38 cellular contexts compared by ENCODE assay signal in genomic region chrX:24542756-24543155, GRCh38.
"Had no signal": no experiment of that assay in that cellular context is flagged by ENCODE, and none has a peak within 500 bp of the region (broad histone marks: within the 10 kb centered on the region; RNA-seq: fewer than 3 reads in every experiment).

No MANE protein-coding gene starts in this region.

- H3K36me3 ChIP-seq: breast epithelium, MG63 had no signal

- H3K9me3 ChIP-seq: ascending aorta, body of pancreas, breast epithelium, MG63 had no signal

- H2AFZ ChIP-seq: PC-9 had no signal

- H3K4me1 ChIP-seq: ascending aorta, body of pancreas, breast epithelium had no signal

- H3K4me2 ChIP-seq: PC-9 had no signal

- ATAC-seq: activated CD8-positive, alpha-beta memory T cell treated with anti-CD3 and anti-CD28 coated beads, Interleukin-2, amount 10 ng/mL, durations not matched to agents 7 days and 5 days; body of pancreas had no signal

- H3K4me3 ChIP-seq: ascending aorta, body of pancreas, breast epithelium, MG63, PC-9 had no signal

- DNase-seq: activated CD4-positive, alpha-beta memory T cell treated with anti-CD3 and anti-CD28 coated beads, Interleukin-2, amount 10 ng/mL, durations not matched to agents 7 days and 5 days; activated CD4-positive, alpha-beta T cell treated with anti-CD3 and anti-CD28 coated beads for 1 hour; activated CD4-positive, alpha-beta T cell treated with anti-CD3 and anti-CD28 coated beads for 48 hours; activated CD4-positive, CD25-positive, alpha-beta regulatory T cell; activated CD8-positive, alpha-beta memory T cell treated with anti-CD3 and anti-CD28 coated beads for 24 hours; activated CD8-positive, alpha-beta memory T cell treated with anti-CD3 and anti-CD28 coated beads, Interleukin-2, amount 10 ng/mL, durations not matched to agents 7 days and 5 days; activated CD8-positive, alpha-beta memory T cell treated with anti-CD3 and anti-CD28 coated beads, Interleukin-2, amount 50 U/mL, for 48 hours; activated effector memory CD4-positive, alpha-beta T cell treated with Interleukin-2 at 50 U/mL for 16 hours; activated naive CD4-positive, alpha-beta T cell; activated naive CD4-positive, alpha-beta T cell treated with anti-CD3 and anti-CD28 coated beads, Interleukin-2, amount 50 U/mL, for 16 hours; activated naive CD8-positive, alpha-beta T cell treated with anti-CD3 and anti-CD28 coated beads for 36 hours; activated T-cell treated with anti-CD3 and anti-CD28 coated beads, Interleukin-2, amount 50 U/mL, for 48 hours; amygdala; body of pancreas; Kasumi-1; KG1; MG63; MV-4-11; NCI-H1092; NCI-H1436 treated with DMSO at 0.1 percent for 48 hours; NCI-H187; NCI-H2029 treated with DMSO at 0.1 percent for 48 hours; NCI-H2107; NCI-H2171; NCI-H2227 treated with DMSO at 0.1 percent for 48 hours; NCI-H446; NCI-H510A treated with DMSO at 0.1 percent for 48 hours; NCI-H526 treated with DMSO at 0.1 percent for 48 hours; NCI-H774; PC-9; Right ventricle myocardium superior; SW 1271; T-helper 1 cell; T-helper 2 cell; T-helper 9 cell had no signal

- H3K27me3 ChIP-seq: ascending aorta, body of pancreas, MG63 had no signal

- H3K27ac ChIP-seq: ascending aorta, body of pancreas, breast epithelium, PC-9, VCaP had no signal
